In the genomic region with DNA sequence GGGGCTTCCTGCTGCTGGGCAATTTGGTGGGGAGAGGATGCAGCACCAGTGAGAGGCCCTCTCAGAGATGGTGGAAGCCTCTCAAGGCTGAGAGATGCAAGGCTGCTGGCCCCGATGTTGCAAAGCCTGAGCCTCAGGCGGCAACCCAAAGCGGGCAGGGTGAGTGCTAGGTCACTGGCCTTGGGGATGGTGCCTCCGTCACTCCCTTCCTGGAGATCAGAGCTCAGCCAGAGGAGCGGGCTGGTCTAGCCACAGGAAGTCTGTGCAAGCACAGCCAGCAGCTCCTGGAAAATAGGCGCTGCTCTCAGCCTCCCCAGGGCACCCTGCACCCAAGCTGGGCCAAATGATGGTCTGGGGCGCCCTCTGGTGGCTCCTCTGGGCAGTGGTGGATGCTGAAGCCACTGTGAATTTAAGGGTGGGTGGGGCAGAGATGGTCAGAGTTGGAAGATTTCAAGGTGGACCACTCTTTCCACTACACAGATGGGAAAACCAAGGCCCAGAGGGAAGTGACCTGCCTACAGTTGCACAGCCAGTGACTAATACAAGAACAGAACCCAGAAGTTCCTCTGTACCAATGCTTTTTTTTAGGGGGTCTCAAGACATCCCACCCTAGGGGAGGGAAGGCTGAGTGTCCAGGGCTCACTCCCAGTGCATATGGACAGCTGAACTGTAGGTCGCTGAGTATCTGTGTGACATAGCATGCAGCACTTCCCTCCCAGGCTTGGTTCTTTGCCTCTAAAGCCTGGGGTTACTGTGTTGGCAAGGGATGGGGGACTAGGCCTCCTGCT, we compare ENCODE assay signal across 8 cellular contexts. TPM values are rescaled to one million over a fixed set of nuclear protein-coding genes. Genes with fewer than 3 reads are reported as not detected.
A peak's percentile ranks its signal among the peaks of the same experiment; 100 is the strongest.
DNase-seq lines count a peak whose midpoint lies in the region; ATAC-seq and TF ChIP-seq lines count a peak whose summit lies in the region.

No MANE protein-coding gene starts in this region.

- DNase-seq in BE2C (peak; percentile 91), NCI-H1105 (lab: John Stamatoyannopoulos, UW) (peak; percentile 72), T-cell (peak; percentile 64 to 93 (median 84)), cardiac muscle cell (ENCODE audit: low read depth in 1 of 2, low spot score in 1 of 2) (peak; percentile 89 to 91), psoas muscle (peak; percentile 80 to 89), aorta (peak; percentile 88 to 94)
- peak; percentile 72 for DNase-seq in activated naive CD8-positive, alpha-beta T cell treated with anti-CD3 and anti-CD28 coated beads, Interleukin-2, amount 50 U/mL, for 16 hours (ENCODE audit: low read depth, low spot score)

- peak overlapping the region in 1 of 2 donors; percentile 67 for H3K27ac Mint-ChIP-seq in T-cell

- CTCF ChIA-PET in T-cell (lab: Charles Lee) = interaction anchor here (0.7 to 4.7 kb wide), 8 partner anchors 110 to 131 kb away, joined by 3 to 41 read pairs (median 4); no protein-coding TSS in a partner anchor

- no peak overlapping the region for H3K27ac ChIP-seq in cardiac muscle cell
- no peak overlapping the region for H3K27ac ChIP-seq in psoas muscle
- no peak overlapping the region for H3K27ac ChIP-seq in aorta (ENCODE audit: low read depth in 1 of 2, low read length in 2 of 2)

- H3K36me3 ChIP-seq in BE2C (no peaks in the 10 kb centered on the region), cardiac muscle cell (no peaks in the 10 kb centered on the region), psoas muscle (ENCODE audit: insufficient read depth in 1 of 2, low read depth in 1 of 2) (no peaks in the 10 kb centered on the region), aorta (ENCODE audit: control insufficient read depth in 1 of 2, insufficient read depth in 2 of 2, low read length in 1 of 2) (no peaks in the 10 kb centered on the region)

- H3K4me1 Mint-ChIP-seq in T-cell = peaks cover 6 to 13% (median 8%) of the 10 kb centered on the region in 3 donors

- no peaks in the 10 kb centered on the region for H3K36me3 Mint-ChIP-seq in T-cell

- peak; percentile 94 for TF ChIP-seq CTCF in BE2C (IDR thresholded peaks at IDR 0.05; ENCODE audit: low read depth, low read length)
- peak; percentile 93 for TF ChIP-seq CTCF in cardiac muscle cell (IDR thresholded peaks at IDR 0.05; ENCODE audit: low read depth, low read length)
- TF ChIP-seq CTCF in psoas muscle (IDR thresholded peaks at IDR 0.05) = peak; percentile 94

- no peaks in the 10 kb centered on the region for H3K9me3 ChIP-seq in BE2C
- no peaks in the 10 kb centered on the region for H3K9me3 ChIP-seq in cardiac muscle cell (ENCODE audit: low read depth)
- no peaks in the 10 kb centered on the region for H3K9me3 ChIP-seq in psoas muscle
- no peaks in the 10 kb centered on the region for H3K9me3 ChIP-seq in aorta (ENCODE audit: control insufficient read depth, low read length)

- peak overlapping the region; percentile 3 to 47 (median 18) for H3K4me3 Mint-ChIP-seq in T-cell

- POLR2A ChIA-PET in T-cell (lab: Charles Lee) = no interaction called here

- peaks cover 7% of the 10 kb centered on the region; the same call in 1 of the 2 replicates for H3K4me1 ChIP-seq in BE2C
- no peaks in the 10 kb centered on the region for H3K4me1 ChIP-seq in cardiac muscle cell (ENCODE audit: low read depth)
- no peaks in the 10 kb centered on the region for H3K4me1 ChIP-seq in psoas muscle
- no peaks in the 10 kb centered on the region for H3K4me1 ChIP-seq in aorta (ENCODE audit: control insufficient read depth in 1 of 2, insufficient read depth in 2 of 2, low read length in 2 of 2)

- 1 to 9% (median 6%) methylated on average over 8 of the region's 8 CpGs for WGBS in psoas muscle, 3 donors
- WGBS in aorta, 2 donors = 6 to 7% methylated on average over 8 of the region's 8 CpGs

- no peaks in the 10 kb centered on the region for H3K27me3 Mint-ChIP-seq in T-cell

- H3K9me3 Mint-ChIP-seq in T-cell = no peaks in the 10 kb centered on the region

- H3K4me3 ChIP-seq in BE2C (ENCODE audit: low read depth, low read length) (no peak overlapping the region), cardiac muscle cell (no peak overlapping the region), psoas muscle (no peak overlapping the region), aorta (ENCODE audit: low read length in 2 of 2) (no peak overlapping the region)

- intact Hi-C loops in psoas muscle (cut with DNase I) (loop anchor here (1.0 to 5.0 kb wide), 3 partner anchors 132 to 801 kb away; no protein-coding TSS in a partner anchor), aorta (cut with DNase I) (loop anchor here (1.0 to 5.0 kb wide), 3 partner anchors 130 to 316 kb away; no protein-coding TSS in a partner anchor)

- ATAC-seq in GM21367 (IDR thresholded peaks at IDR 0.05; ENCODE audit: unreplicated experiment) (peak; percentile 68), T-cell (replicated peaks in 1 of 4) (peak; percentile 98 to 99 (median 98)), psoas muscle (peak; percentile 90 to 97 (median 96)), aorta (ENCODE audit: low FRiP score) (peak; percentile 95)

- H3K27me3 ChIP-seq in BE2C = no peaks in the 10 kb centered on the region
- H3K27me3 ChIP-seq in cardiac muscle cell = no peaks in the 10 kb centered on the region
- H3K27me3 ChIP-seq in psoas muscle (ENCODE audit: insufficient read depth in 3 of 3, low read length in 2 of 3) = no peaks in the 10 kb centered on the region
- no peaks in the 10 kb centered on the region for H3K27me3 ChIP-seq in aorta (ENCODE audit: control insufficient read depth in 1 of 2, insufficient read depth in 2 of 2, low read length in 1 of 2)

RNA-seq across cellular contexts. Expression of gene C20orf203, which starts 20.8 kb away (rescaled TPM):
- not detected for polyA plus RNA-seq in BE2C (2012; ENCODE audit: insufficient read depth, insufficient read length, low read depth)
- total RNA-seq in T-cell = under 1 TPM; 0.13 to 0.96 (median 0.23) TPM
- total RNA-seq in cardiac muscle cell = 0.18 and 1.6 TPM in 2 replicates
- polyA plus RNA-seq in cardiac muscle cell = 1.3 and 5.1 TPM in 2 replicates
- total RNA-seq in psoas muscle = under 1 TPM in 1 of 4 donors, not detected in 3; 0.04 TPM
- not detected for polyA plus RNA-seq in psoas muscle
- total RNA-seq in aorta = 1 to 10 TPM in 1 of 2 donors, under 1 TPM in 1; 0.51 to 1.1 TPM
- under 1 TPM in 1 of 2 donors, not detected in 1; 0.31 TPM for polyA plus RNA-seq in aorta
